Comparison of ENCODE assay signal across 8 cellular contexts in the genomic region with DNA sequence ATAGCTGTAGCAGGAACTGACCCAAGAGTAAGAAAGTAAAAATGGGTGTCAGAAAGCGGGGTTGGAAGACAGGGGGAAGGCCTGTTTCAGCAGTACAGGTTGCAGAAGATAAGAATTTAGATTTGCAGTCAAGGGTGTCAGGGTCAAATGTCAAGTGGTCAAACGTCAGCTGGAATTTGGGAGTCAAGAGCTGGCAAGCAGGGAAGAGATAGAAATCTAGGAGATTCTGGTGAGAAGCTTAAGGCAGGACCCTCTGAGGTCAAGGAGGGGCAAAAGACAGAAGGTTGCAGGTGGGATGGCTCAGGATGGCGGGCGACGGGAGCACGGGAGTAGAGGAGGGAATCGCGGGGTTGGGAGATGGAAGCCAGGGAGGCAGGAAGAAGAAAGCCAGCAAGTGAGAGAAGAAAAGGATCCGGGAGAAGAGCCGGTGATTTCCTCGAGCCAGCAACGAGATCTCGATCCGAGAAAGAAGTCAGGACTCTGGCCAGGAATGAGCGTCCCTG.
DNase-seq lines count a peak whose midpoint lies in the region; ATAC-seq and TF ChIP-seq lines count a peak whose summit lies in the region.

No MANE protein-coding gene starts in this region.

- H3K9ac ChIP-seq in adipocyte (ENCODE audit: low read length) (peak overlapping the region; percentile 90), iPS-15b (ENCODE audit: low read depth, low read length) (no peak overlapping the region)

- H3K4me3 ChIP-seq in HL-60 (replicated peaks; ENCODE audit: insufficient read depth, low read length) (peak overlapping the region; percentile 49), adipocyte (ENCODE audit: low read length) (peak overlapping the region; percentile 87), iPS-15b (ENCODE audit: low read depth, low read length) (peak overlapping the region; percentile 64)

- H3K9me3 Mint-ChIP-seq in stimulated activated effector memory CD8-positive, alpha-beta T cell treated with anti-CD3 and anti-CD28 coated beads, Interleukin-12 subunit alpha, Interleukin-12 subunit beta, amount 100 ng/mL, for 72 hours: no peaks in the 10 kb centered on the region

- H3K4me3 Mint-ChIP-seq in stimulated activated effector memory CD8-positive, alpha-beta T cell treated with anti-CD3 and anti-CD28 coated beads, Interleukin-12 subunit alpha, Interleukin-12 subunit beta, amount 100 ng/mL, for 72 hours: peak overlapping the region; percentile 78

- DNase-seq in HL-60 (ENCODE audit: low read depth in 1 of 2, low spot score in 1 of 2): no peak
- no peak for DNase-seq in adipocyte (ENCODE audit: low read depth)
- DNase-seq in stimulated activated effector memory CD8-positive, alpha-beta T cell treated with anti-CD3 and anti-CD28 coated beads, Interleukin-12 subunit alpha, Interleukin-12 subunit beta, amount 100 ng/mL, for 72 hours (ENCODE audit: low spot score in 2 of 2): no peak
- no peak for DNase-seq in effector CD4-positive, alpha-beta T cell
- DNase-seq in COR-L47 (lab: John Stamatoyannopoulos, UW): no peak
- no peak for DNase-seq in midbrain (lab: John Stamatoyannopoulos, UW)
- no peak for DNase-seq in HCEC 1CT

- peaks cover 47% of the 10 kb centered on the region for H3K4me1 Mint-ChIP-seq in stimulated activated effector memory CD8-positive, alpha-beta T cell treated with anti-CD3 and anti-CD28 coated beads, Interleukin-12 subunit alpha, Interleukin-12 subunit beta, amount 100 ng/mL, for 72 hours

- no peaks in the 10 kb centered on the region for H3K27me3 ChIP-seq in HL-60 (ENCODE audit: insufficient read depth, poor library complexity, severe bottlenecking)
- no peaks in the 10 kb centered on the region for H3K27me3 ChIP-seq in adipocyte (replicated peaks; ENCODE audit: control insufficient read depth, insufficient read depth, low read length)
- no peaks in the 10 kb centered on the region for H3K27me3 ChIP-seq in iPS-15b (ENCODE audit: control insufficient read depth, insufficient read depth, low read length)

- no peak for ATAC-seq in stimulated activated effector memory CD8-positive, alpha-beta T cell treated with anti-CD3 and anti-CD28 coated beads, Interleukin-12 subunit alpha, Interleukin-12 subunit beta, amount 100 ng/mL, for 72 hours

- peak overlapping the region; percentile 94 for H3K27ac Mint-ChIP-seq in stimulated activated effector memory CD8-positive, alpha-beta T cell treated with anti-CD3 and anti-CD28 coated beads, Interleukin-12 subunit alpha, Interleukin-12 subunit beta, amount 100 ng/mL, for 72 hours

- peak overlapping the region; percentile 90 for H3K27ac ChIP-seq in HL-60 (replicated peaks)

- H3K9me3 ChIP-seq in adipocyte (ENCODE audit: control insufficient read depth, low read length): no peaks in the 10 kb centered on the region
- H3K9me3 ChIP-seq in iPS-15b (ENCODE audit: control insufficient read depth, insufficient read depth, low read length): no peaks in the 10 kb centered on the region

- no peak for TF ChIP-seq CTCF in HL-60 (IDR thresholded peaks at IDR 0.05; ENCODE audit: insufficient read depth, low read length)

- peaks cover 4% of the 10 kb centered on the region for H3K36me3 Mint-ChIP-seq in stimulated activated effector memory CD8-positive, alpha-beta T cell treated with anti-CD3 and anti-CD28 coated beads, Interleukin-12 subunit alpha, Interleukin-12 subunit beta, amount 100 ng/mL, for 72 hours

- H3K4me1 ChIP-seq in adipocyte (ENCODE audit: control insufficient read depth, insufficient read depth, low read length) (peaks cover 31% of the 10 kb centered on the region), iPS-15b (ENCODE audit: control insufficient read depth, insufficient read depth, low read length) (no peaks in the 10 kb centered on the region)

- H3K36me3 ChIP-seq in adipocyte (ENCODE audit: control insufficient read depth, insufficient read depth, low read length, severe bottlenecking) (no peaks in the 10 kb centered on the region), iPS-15b (ENCODE audit: control insufficient read depth, insufficient read depth, low read length) (peaks cover 2% of the 10 kb centered on the region)
